In the genomic region with DNA sequence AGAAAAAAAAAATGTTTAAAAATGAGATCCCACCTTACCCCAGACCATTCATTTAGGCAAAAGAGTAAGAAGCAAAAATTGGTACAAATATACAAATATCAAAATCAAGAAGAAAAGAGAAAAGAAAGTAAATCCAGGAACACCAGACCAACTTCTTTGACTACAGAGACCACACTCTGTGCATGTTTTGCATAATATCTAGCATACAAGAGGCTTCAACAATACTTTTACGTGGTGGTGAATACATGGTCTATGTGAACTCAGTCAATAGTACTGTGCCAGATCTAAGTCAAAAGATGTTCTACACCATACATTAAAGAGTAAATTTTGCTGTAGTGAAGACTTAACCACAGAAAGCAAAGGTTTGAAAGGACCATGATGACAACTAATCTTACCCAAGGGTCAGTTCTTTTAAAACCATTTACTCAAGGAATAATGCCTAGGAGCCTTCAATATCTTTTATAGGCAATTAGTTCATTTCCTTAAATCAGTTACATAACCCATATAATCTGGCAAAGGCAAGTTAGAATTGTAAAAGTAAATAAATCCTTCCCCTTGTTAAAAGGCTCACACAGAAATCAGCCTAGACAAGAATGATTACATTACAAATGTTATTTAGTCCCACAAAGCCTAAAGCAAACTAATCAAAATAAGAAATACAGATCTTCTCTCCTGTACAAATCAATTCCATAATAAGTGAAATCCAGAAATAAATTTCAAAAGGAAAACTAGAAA, we compare ENCODE assay signal across 23 cellular contexts.
"Had no signal": no experiment of that assay in that cellular context is flagged by ENCODE, and none has a peak within 500 bp of the region (broad histone marks: within the 10 kb centered on the region; RNA-seq: fewer than 3 reads in every experiment).

No MANE protein-coding gene starts in this region.

- H3K4me3 ChIP-seq: coronary artery, gastroesophageal sphincter, heart right ventricle, neural progenitor cell, prostate gland, right atrium auricular region, tibial artery had no signal

- ATAC-seq: activated CD4-positive, alpha-beta T cell treated with anti-CD3 and anti-CD28 coated beads for 36 hours; activated naive CD8-positive, alpha-beta T cell treated with anti-CD3 and anti-CD28 coated beads, Interleukin-2, amount 50 U/mL, for 24 hours; gastroesophageal sphincter; heart right ventricle; naive thymus-derived CD4-positive, alpha-beta T cell; stimulated activated naive CD8-positive, alpha-beta T cell treated with anti-CD3 and anti-CD28 coated beads, Interleukin-15, Interleukin-2, amounts not matched to agents 100 U/mL and 50 U/mL, for 24 hours; WTC11 had no signal

- H3K9me3 ChIP-seq: gastroesophageal sphincter, heart right ventricle, prostate gland, right atrium auricular region, tibial artery had no signal

- DNase-seq: activated CD4-positive, alpha-beta memory T cell treated with anti-CD3 and anti-CD28 coated beads, Interleukin-2, amount 10 ng/mL, durations not matched to agents 7 days and 5 days; activated CD4-positive, alpha-beta T cell treated with anti-CD3 and anti-CD28 coated beads for 36 hours; activated effector memory CD4-positive, alpha-beta T cell treated with Interleukin-2 at 50 U/mL for 16 hours; activated naive CD4-positive, alpha-beta T cell treated with anti-CD3 and anti-CD28 coated beads, Interleukin-2, amount 10 ng/mL, durations not matched to agents 7 days and 5 days; activated naive CD8-positive, alpha-beta T cell treated with anti-CD3 and anti-CD28 coated beads, Interleukin-2, amount 50 U/mL, for 24 hours; activated T-cell treated with anti-CD3 and anti-CD28 coated beads, Interleukin-2, amount 50 U/mL, for 24 hours; aorta; erythroblast; heart right ventricle; immature natural killer cell; mesenchymal stem cell; naive thymus-derived CD4-positive, alpha-beta T cell; stimulated activated CD4-positive, alpha-beta T cell treated with anti-CD3 and anti-CD28 coated beads, Interleukin-2, amount 100 ng/mL, for 24 hours; stimulated activated naive CD8-positive, alpha-beta T cell treated with anti-CD3 and anti-CD28 coated beads, Interleukin-15, Interleukin-2, amounts not matched to agents 100 U/mL and 50 U/mL, for 24 hours; substantia nigra; tibial artery had no signal

- H3K4me1 Mint-ChIP-seq: activated CD4-positive, alpha-beta memory T cell treated with anti-CD3 and anti-CD28 coated beads, Interleukin-2, amount 10 ng/mL, durations not matched to agents 7 days and 5 days; activated CD4-positive, alpha-beta T cell treated with anti-CD3 and anti-CD28 coated beads for 36 hours; activated naive CD4-positive, alpha-beta T cell treated with anti-CD3 and anti-CD28 coated beads, Interleukin-2, amount 10 ng/mL, durations not matched to agents 7 days and 5 days; activated naive CD8-positive, alpha-beta T cell treated with anti-CD3 and anti-CD28 coated beads, Interleukin-2, amount 50 U/mL, for 24 hours; neural progenitor cell; WTC11 had no signal

- H3K9ac ChIP-seq: neural progenitor cell had no signal

- H3K27ac ChIP-seq: coronary artery, gastroesophageal sphincter, heart right ventricle, neural progenitor cell, prostate gland, right atrium auricular region, tibial artery had no signal

- H3K36me3 Mint-ChIP-seq: activated naive CD4-positive, alpha-beta T cell treated with anti-CD3 and anti-CD28 coated beads, Interleukin-2, amount 10 ng/mL, durations not matched to agents 7 days and 5 days; WTC11 had no signal

- H2AFZ ChIP-seq: neural progenitor cell had no signal

- H3K36me3 ChIP-seq: neural progenitor cell, prostate gland, right atrium auricular region had no signal

- H3K4me3 Mint-ChIP-seq: activated CD4-positive, alpha-beta memory T cell treated with anti-CD3 and anti-CD28 coated beads, Interleukin-2, amount 10 ng/mL, durations not matched to agents 7 days and 5 days; activated CD4-positive, alpha-beta T cell treated with anti-CD3 and anti-CD28 coated beads for 36 hours; activated naive CD4-positive, alpha-beta T cell treated with anti-CD3 and anti-CD28 coated beads, Interleukin-2, amount 10 ng/mL, durations not matched to agents 7 days and 5 days; activated naive CD8-positive, alpha-beta T cell treated with anti-CD3 and anti-CD28 coated beads, Interleukin-2, amount 50 U/mL, for 24 hours; activated T-cell treated with anti-CD3 and anti-CD28 coated beads, Interleukin-2, amount 50 U/mL, for 24 hours; immature natural killer cell; naive thymus-derived CD4-positive, alpha-beta T cell; neural progenitor cell; T-helper 2 cell treated with Interferon-gamma antibody and Interleukin-4, amounts not matched to agents 5 μg/mL and 100 μg/mL, for 36 hours; WTC11 had no signal

- H3K4me2 ChIP-seq: neural progenitor cell had no signal

- H3K4me1 ChIP-seq: neural progenitor cell, prostate gland, right atrium auricular region, tibial artery had no signal

- H3K9me3 Mint-ChIP-seq: activated CD4-positive, alpha-beta memory T cell treated with anti-CD3 and anti-CD28 coated beads, Interleukin-2, amount 10 ng/mL, durations not matched to agents 7 days and 5 days; activated naive CD4-positive, alpha-beta T cell treated with anti-CD3 and anti-CD28 coated beads, Interleukin-2, amount 10 ng/mL, durations not matched to agents 7 days and 5 days; T-helper 2 cell treated with Interferon-gamma antibody and Interleukin-4, amounts not matched to agents 5 μg/mL and 100 μg/mL, for 36 hours; WTC11 had no signal

- H3K27me3 Mint-ChIP-seq: activated CD4-positive, alpha-beta memory T cell treated with anti-CD3 and anti-CD28 coated beads, Interleukin-2, amount 10 ng/mL, durations not matched to agents 7 days and 5 days; activated CD4-positive, alpha-beta T cell treated with anti-CD3 and anti-CD28 coated beads for 36 hours; activated naive CD4-positive, alpha-beta T cell treated with anti-CD3 and anti-CD28 coated beads, Interleukin-2, amount 10 ng/mL, durations not matched to agents 7 days and 5 days; activated naive CD8-positive, alpha-beta T cell treated with anti-CD3 and anti-CD28 coated beads, Interleukin-2, amount 50 U/mL, for 24 hours; activated T-cell treated with anti-CD3 and anti-CD28 coated beads, Interleukin-2, amount 50 U/mL, for 24 hours; naive thymus-derived CD4-positive, alpha-beta T cell had no signal

- H3K27me3 ChIP-seq: gastroesophageal sphincter, heart right ventricle, neural progenitor cell, right atrium auricular region, tibial artery had no signal

- H3K27ac Mint-ChIP-seq: activated CD4-positive, alpha-beta memory T cell treated with anti-CD3 and anti-CD28 coated beads, Interleukin-2, amount 10 ng/mL, durations not matched to agents 7 days and 5 days; activated CD4-positive, alpha-beta T cell treated with anti-CD3 and anti-CD28 coated beads for 36 hours; activated naive CD4-positive, alpha-beta T cell treated with anti-CD3 and anti-CD28 coated beads, Interleukin-2, amount 10 ng/mL, durations not matched to agents 7 days and 5 days; activated naive CD8-positive, alpha-beta T cell treated with anti-CD3 and anti-CD28 coated beads, Interleukin-2, amount 50 U/mL, for 24 hours; activated T-cell treated with anti-CD3 and anti-CD28 coated beads, Interleukin-2, amount 50 U/mL, for 24 hours; immature natural killer cell; neural progenitor cell; T-helper 2 cell treated with Interferon-gamma antibody and Interleukin-4, amounts not matched to agents 5 μg/mL and 100 μg/mL, for 36 hours; WTC11 had no signal
